ENCODE assay signal across 9 cellular contexts in the genomic region with DNA sequence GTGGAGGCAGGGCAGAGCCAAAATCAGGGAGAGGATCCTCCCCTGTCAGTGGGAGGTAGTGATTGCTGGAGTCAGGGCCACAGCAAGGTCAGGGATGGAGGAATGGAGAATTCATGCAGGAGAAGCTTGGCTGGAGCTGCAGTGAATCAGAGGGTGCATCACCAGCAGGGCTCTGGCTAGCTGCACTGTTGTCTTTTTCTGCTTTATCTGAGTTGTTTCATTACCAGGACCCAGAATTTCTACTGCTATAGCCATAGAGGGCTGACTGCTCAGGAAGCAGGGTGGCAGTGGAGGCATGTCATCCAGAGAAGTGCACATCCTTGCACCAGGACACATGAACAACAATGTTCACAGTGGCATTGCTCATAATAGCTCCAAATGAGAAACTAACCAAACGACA.
DNase-seq lines count a peak whose midpoint lies in the region; ATAC-seq and TF ChIP-seq lines count a peak whose summit lies in the region.
"Had no signal": no experiment of that assay in that cellular context is flagged by ENCODE, and none has a peak within 500 bp of the region (broad histone marks: within the 10 kb centered on the region; RNA-seq: fewer than 3 reads in every experiment).

No MANE protein-coding gene starts in this region.

- no peaks in the 10 kb centered on the region for H3K9me3 ChIP-seq in spleen
- no peaks in the 10 kb centered on the region for H3K9me3 ChIP-seq in CD8-positive, alpha-beta memory T cell (ENCODE audit: low read length)

- peaks cover 0 to 27% (median 10%) of the 10 kb centered on the region in 6 donors for H3K4me1 ChIP-seq in spleen
- no peaks in the 10 kb centered on the region for H3K4me1 ChIP-seq in CD8-positive, alpha-beta memory T cell (ENCODE audit: insufficient read depth, low read length)

- no peak for TF ChIP-seq CTCF in spleen (IDR thresholded peaks at IDR 0.05 in 8 of 11, conservative IDR thresholded peaks at IDR 0.05 in 3 of 11)

- peaks cover 0 to 1% (median 0%) of the 10 kb centered on the region in 3 donors for H3K36me3 Mint-ChIP-seq in CD8-positive, alpha-beta memory T cell

- CTCF ChIA-PET in CD8-positive, alpha-beta memory T cell (lab: Charles Lee), result no interaction called here

- H3K27ac ChIP-seq in caudate nucleus (ENCODE audit: low read depth, low read length) (peak overlapping the region; percentile 96), layer of hippocampus (ENCODE audit: low read depth, low read length) (peak overlapping the region; percentile 80), spleen (peak overlapping the region in 5 of 8 donors; percentile 33 to 70 (median 56))
- no peak overlapping the region for H3K27ac ChIP-seq in CD8-positive, alpha-beta memory T cell (ENCODE audit: low read depth, low read length)

- 84 to 88% (median 85%) methylated on average over 1 of the region's 1 CpG for WGBS in spleen, 5 donors

- peak; percentile 25 for DNase-seq in H4 (ENCODE audit: low spot score)
- DNase-seq in caudate nucleus (lab: John Stamatoyannopoulos, UW), result peak in 4 of 61 donors; percentile 3 to 20 (median 18)
- no peak for DNase-seq in spleen
- DNase-seq in CD8-positive, alpha-beta memory T cell, result no peak
- DNase-seq in activated gamma-delta T cell treated with Interleukin-2 at 50 U/mL for 16 hours, result no peak
- DNase-seq in SHP77 (lab: John Stamatoyannopoulos, UW), result no peak
- DNase-seq: activated effector memory CD4-positive, alpha-beta T cell treated with anti-CD3 and anti-CD28 coated beads, Interleukin-2, amount 50 U/mL, for 16 hours had no signal

- POLR2A ChIA-PET in CD8-positive, alpha-beta memory T cell (lab: Charles Lee), result no interaction called here

- H3K27me3 ChIP-seq in layer of hippocampus (ENCODE audit: control insufficient read depth, insufficient read depth, low read length), result no peaks in the 10 kb centered on the region
- no peaks in the 10 kb centered on the region for H3K27me3 ChIP-seq in spleen (replicated peaks in 1 of 7)
- H3K27me3 ChIP-seq in CD8-positive, alpha-beta memory T cell (ENCODE audit: insufficient read depth, low read length, poor library complexity, severe bottlenecking), result peaks cover 3% of the 10 kb centered on the region

- intact Hi-C loops in spleen (cut with DNase I; ENCODE audit: low total_unique reads), result no loop called here

- H3K4me1 Mint-ChIP-seq in CD8-positive, alpha-beta memory T cell, result no peaks in the 10 kb centered on the region

- H3K4me3 ChIP-seq in spleen, result no peak overlapping the region
- H3K4me3 ChIP-seq in CD8-positive, alpha-beta memory T cell (ENCODE audit: low read length), result no peak overlapping the region

- peaks cover 0 to 4% (median 0%) of the 10 kb centered on the region in 5 donors for H3K9me3 Mint-ChIP-seq in CD8-positive, alpha-beta memory T cell

- no peak for TF ChIP-seq POLR2A in spleen (IDR thresholded peaks at IDR 0.05)

- ATAC-seq in GM19455 (IDR thresholded peaks at IDR 0.05; ENCODE audit: unreplicated experiment), result no peak

- no peaks in the 10 kb centered on the region for H3K36me3 ChIP-seq in spleen
- H3K36me3 ChIP-seq in CD8-positive, alpha-beta memory T cell (ENCODE audit: insufficient read depth, low read length), result no peaks in the 10 kb centered on the region

- no peak overlapping the region for H3K4me3 Mint-ChIP-seq in CD8-positive, alpha-beta memory T cell

- peaks cover 5 to 29% of the 10 kb centered on the region in 2 donors for H3K27me3 Mint-ChIP-seq in CD8-positive, alpha-beta memory T cell

- H3K27ac Mint-ChIP-seq in CD8-positive, alpha-beta memory T cell, result no peak overlapping the region
